Comparison of ENCODE assay signal across 2 cellular contexts in the genomic region with DNA sequence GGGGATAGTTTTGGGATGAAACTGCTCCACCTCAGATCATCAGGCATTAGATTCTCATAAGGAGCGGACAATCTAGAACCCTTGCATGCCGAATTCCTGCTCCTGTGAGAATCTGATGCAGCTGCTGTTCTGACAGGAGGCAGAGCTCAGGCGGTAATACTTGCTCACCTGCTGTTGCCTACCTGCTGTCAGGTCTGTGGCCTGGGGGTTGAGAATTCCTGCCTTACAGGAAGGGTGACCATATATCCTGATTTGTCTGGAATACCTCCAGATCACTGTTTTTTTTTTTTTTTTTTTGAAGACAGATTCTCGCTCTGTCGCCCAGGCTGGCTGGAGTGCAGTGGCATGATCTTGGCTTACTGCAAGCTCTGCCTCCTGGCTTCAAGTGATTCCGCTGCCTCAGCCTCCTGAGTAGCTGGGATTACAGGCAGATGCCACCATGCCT.
TF ChIP-seq lines count a peak whose summit lies in the region.

No MANE protein-coding gene starts in this region.

TF ChIP-seq in HepG2, 621 proteins besides CTCF, POLR2A, EP300 and RAD21:
- TF ChIP-seq SKI (IDR thresholded peaks at IDR 0.05; ENCODE audit: partially characterized antibody) = no peak
- peak; percentile 92 for TF ChIP-seq RBM22 (optimal IDR thresholded peaks at IDR 0.05; ENCODE audit: low read length)
- no peak for TF ChIP-seq ZKSCAN8 (CRISPR knock-in tag; IDR thresholded peaks at IDR 0.05; ENCODE audit: borderline replicate concordance)
- TF ChIP-seq, protein P1, sequence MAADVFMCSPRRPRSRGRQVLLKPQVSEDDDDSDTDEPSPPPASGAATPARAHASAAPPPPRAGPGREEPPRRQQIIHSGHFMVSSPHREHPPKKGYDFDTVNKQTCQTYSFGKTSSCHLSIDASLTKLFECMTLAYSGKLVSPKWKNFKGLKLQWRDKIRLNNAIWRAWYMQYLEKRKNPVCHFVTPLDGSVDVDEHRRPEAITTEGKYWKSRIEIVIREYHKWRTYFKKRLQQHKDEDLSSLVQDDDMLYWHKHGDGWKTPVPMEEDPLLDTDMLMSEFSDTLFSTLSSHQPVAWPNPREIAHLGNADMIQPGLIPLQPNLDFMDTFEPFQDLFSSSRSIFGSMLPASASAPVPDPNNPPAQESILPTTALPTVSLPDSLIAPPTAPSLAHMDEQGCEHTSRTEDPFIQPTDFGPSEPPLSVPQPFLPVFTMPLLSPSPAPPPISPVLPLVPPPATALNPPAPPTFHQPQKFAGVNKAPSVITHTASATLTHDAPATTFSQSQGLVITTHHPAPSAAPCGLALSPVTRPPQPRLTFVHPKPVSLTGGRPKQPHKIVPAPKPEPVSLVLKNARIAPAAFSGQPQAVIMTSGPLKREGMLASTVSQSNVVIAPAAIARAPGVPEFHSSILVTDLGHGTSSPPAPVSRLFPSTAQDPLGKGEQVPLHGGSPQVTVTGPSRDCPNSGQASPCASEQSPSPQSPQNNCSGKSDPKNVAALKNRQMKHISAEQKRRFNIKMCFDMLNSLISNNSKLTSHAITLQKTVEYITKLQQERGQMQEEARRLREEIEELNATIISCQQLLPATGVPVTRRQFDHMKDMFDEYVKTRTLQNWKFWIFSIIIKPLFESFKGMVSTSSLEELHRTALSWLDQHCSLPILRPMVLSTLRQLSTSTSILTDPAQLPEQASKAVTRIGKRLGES (CRISPR knock-in tag; IDR thresholded peaks at IDR 0.05; ENCODE audit: borderline replicate concordance) = no peak
- TF ChIP-seq ZNF674 (CRISPR knock-in tag; IDR thresholded peaks at IDR 0.05; ENCODE audit: low read depth) = no peak
- no peak for TF ChIP-seq ZNF7 (CRISPR knock-in tag; IDR thresholded peaks at IDR 0.05)
- no peak for TF ChIP-seq UBTF (CRISPR knock-in tag; IDR thresholded peaks at IDR 0.05)
- TF ChIP-seq ZBTB38 (CRISPR knock-in tag; IDR thresholded peaks at IDR 0.05) = peak; percentile 75; the same call in 1 of the 2 replicates

TF ChIP-seq in WTC11, 78 proteins besides CTCF, POLR2A, EP300 and RAD21:
- TF ChIP-seq ZNF121 (CRISPR knock-in tag; IDR thresholded peaks at IDR 0.05) = no peak
- no peak for TF ChIP-seq CREB1 (CRISPR knock-in tag; IDR thresholded peaks at IDR 0.05)
- TF ChIP-seq GABPB1 (CRISPR knock-in tag; IDR thresholded peaks at IDR 0.05) = no peak
TF ChIP-seq in WTC11: peak in this region for 0.
